32 cellular contexts compared by ENCODE assay signal in genomic region chr11:43709689-43710088, GRCh38.
"Had no signal": no experiment of that assay in that cellular context is flagged by ENCODE, and none has a peak within 500 bp of the region (broad histone marks: within the 10 kb centered on the region; RNA-seq: fewer than 3 reads in every experiment).

No MANE protein-coding gene starts in this region.

- H3K9me3 Mint-ChIP-seq: immature natural killer cell; stimulated activated naive B cell treated with anti-CD40 and anti-IgM and Interleukin-4, amounts not matched to agents 10 μg/mL and 1 μg/mL and 100 μg/mL, for 72 hours had no signal

- DNase-seq: hypothalamus; immature natural killer cell; kidney; left colon; left lung; lower lobe of right lung; mammary epithelial cell; mesenchymal stem cell; naive thymus-derived CD8-positive, alpha-beta T cell; occipital lobe; retina; right cardiac atrium; stimulated activated CD4-positive, alpha-beta T cell treated with anti-CD3 and anti-CD28 coated beads, Interleukin-12 subunit alpha, Interleukin-12 subunit beta, amount 100 ng/mL, for 4 hours; stimulated activated CD4-positive, alpha-beta T cell treated with anti-CD3 and anti-CD28 coated beads, Interleukin-15, amount 100 ng/mL, for 24 hours; stimulated activated CD4-positive, alpha-beta T cell treated with anti-CD3 and anti-CD28 coated beads, Interleukin-2, amount 100 ng/mL, for 24 hours; stimulated activated CD4-positive, alpha-beta T cell treated with anti-CD3 and anti-CD28 coated beads, Interleukin-4, amount 100 ng/mL, for 1 hour; stimulated activated naive B cell treated with anti-CD40 and anti-IgM and Interleukin-4, amounts not matched to agents 10 μg/mL and 1 μg/mL and 100 μg/mL, for 72 hours; stimulated activated naive CD8-positive, alpha-beta T cell treated with anti-CD3 and anti-CD28 coated beads, Interleukin-15, Interleukin-2, amounts not matched to agents 100 U/mL and 50 U/mL, for 24 hours; stomach; testis; thyroid gland; transverse colon; upper lobe of left lung had no signal

- H3K9ac ChIP-seq: neural progenitor cell, parathyroid adenoma had no signal

- H3K27me3 ChIP-seq: left lung, neural progenitor cell, neutrophil, stomach, testis, thyroid gland, transverse colon, upper lobe of left lung, vagina had no signal

- H3K4me1 Mint-ChIP-seq: nephron, neural progenitor cell had no signal

- H3K27ac ChIP-seq: left lung, lower lobe of right lung, neural progenitor cell, neutrophil, parathyroid adenoma, skin epidermis, stomach, testis, thyroid gland, transverse colon, upper lobe of left lung, vagina had no signal

- H2AFZ ChIP-seq: neural progenitor cell, parathyroid adenoma had no signal

- ATAC-seq: left colon; left lung; lower lobe of right lung; naive thymus-derived CD8-positive, alpha-beta T cell; right cardiac atrium; sciatic nerve; stimulated activated naive B cell treated with anti-CD40 and anti-IgM and Interleukin-4, amounts not matched to agents 10 μg/mL and 1 μg/mL and 100 μg/mL, for 72 hours; stimulated activated naive CD8-positive, alpha-beta T cell treated with anti-CD3 and anti-CD28 coated beads, Interleukin-15, Interleukin-2, amounts not matched to agents 100 U/mL and 50 U/mL, for 24 hours had no signal

- FAIRE-seq: islet of Langerhans, kidney had no signal

- H3K4me3 ChIP-seq: left lung, lower lobe of right lung, neural progenitor cell, skin epidermis, stomach, testis, thyroid gland, transverse colon, upper lobe of left lung, vagina had no signal

- H3K4me2 ChIP-seq: neural progenitor cell had no signal

- H3K9me3 ChIP-seq: left lung, lower lobe of right lung, neutrophil, stomach, testis, thyroid gland, transverse colon, upper lobe of left lung, vagina had no signal

- H3K36me3 ChIP-seq: left lung, neural progenitor cell, neutrophil, thyroid gland, transverse colon, upper lobe of left lung, vagina had no signal

- H3K27ac Mint-ChIP-seq: immature natural killer cell; nephron; neural progenitor cell; progenitor cell of endocrine pancreas; stimulated activated naive B cell treated with anti-CD40 and anti-IgM and Interleukin-4, amounts not matched to agents 10 μg/mL and 1 μg/mL and 100 μg/mL, for 72 hours had no signal

- H3K27me3 Mint-ChIP-seq: naive thymus-derived CD8-positive, alpha-beta T cell; progenitor cell of endocrine pancreas; stimulated activated naive B cell treated with anti-CD40 and anti-IgM and Interleukin-4, amounts not matched to agents 10 μg/mL and 1 μg/mL and 100 μg/mL, for 72 hours had no signal

- H3K79me2 ChIP-seq: parathyroid adenoma had no signal

- H3K4me1 ChIP-seq: left lung, lower lobe of right lung, neural progenitor cell, parathyroid adenoma, stomach, testis, thyroid gland, transverse colon, upper lobe of left lung, vagina had no signal

- H3K4me3 Mint-ChIP-seq: immature natural killer cell; naive thymus-derived CD8-positive, alpha-beta T cell; nephron; neural progenitor cell; stimulated activated naive B cell treated with anti-CD40 and anti-IgM and Interleukin-4, amounts not matched to agents 10 μg/mL and 1 μg/mL and 100 μg/mL, for 72 hours had no signal
